1 cellular context compared by ENCODE assay signal in the genomic region with DNA sequence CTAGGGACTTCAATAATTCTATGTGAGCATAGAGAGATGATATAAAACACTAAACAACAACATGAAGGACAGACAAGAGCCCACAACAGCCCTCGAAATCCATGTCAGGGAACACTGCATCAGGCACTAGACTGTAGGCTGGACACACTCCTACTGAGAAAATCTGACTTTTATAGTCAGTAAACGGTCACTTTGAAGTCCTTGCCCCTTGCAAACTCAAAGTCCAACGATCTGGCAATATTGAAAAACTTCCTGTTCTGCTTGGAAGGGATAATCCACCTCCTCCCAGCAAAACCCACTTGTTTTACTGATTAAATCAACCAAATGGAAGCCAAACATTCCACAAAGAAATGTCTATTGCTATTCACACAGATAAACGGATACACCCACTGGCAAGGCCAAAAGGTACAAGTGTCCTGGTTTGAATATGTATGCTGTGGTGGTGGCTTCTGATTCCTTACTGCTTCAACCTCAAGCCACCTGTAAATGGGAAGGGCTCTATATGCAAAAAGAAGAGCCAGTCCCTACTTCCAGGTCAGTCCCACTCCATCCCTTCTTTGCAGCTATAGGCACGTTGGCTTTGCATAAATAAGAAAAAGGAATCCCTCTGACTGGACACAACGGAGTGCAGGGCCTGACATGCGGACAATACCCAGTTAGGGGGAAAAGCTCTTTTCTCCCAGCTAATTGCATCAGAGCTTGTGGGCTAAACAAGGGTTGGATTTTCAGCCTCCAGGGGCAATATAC.
TF ChIP-seq lines count a peak whose summit lies in the region.

No MANE protein-coding gene starts in this region.

TF ChIP-seq in HepG2, 621 proteins besides CTCF, POLR2A, EP300 and RAD21 (continued from another document and continues in another):
- TF ChIP-seq, protein P1, sequence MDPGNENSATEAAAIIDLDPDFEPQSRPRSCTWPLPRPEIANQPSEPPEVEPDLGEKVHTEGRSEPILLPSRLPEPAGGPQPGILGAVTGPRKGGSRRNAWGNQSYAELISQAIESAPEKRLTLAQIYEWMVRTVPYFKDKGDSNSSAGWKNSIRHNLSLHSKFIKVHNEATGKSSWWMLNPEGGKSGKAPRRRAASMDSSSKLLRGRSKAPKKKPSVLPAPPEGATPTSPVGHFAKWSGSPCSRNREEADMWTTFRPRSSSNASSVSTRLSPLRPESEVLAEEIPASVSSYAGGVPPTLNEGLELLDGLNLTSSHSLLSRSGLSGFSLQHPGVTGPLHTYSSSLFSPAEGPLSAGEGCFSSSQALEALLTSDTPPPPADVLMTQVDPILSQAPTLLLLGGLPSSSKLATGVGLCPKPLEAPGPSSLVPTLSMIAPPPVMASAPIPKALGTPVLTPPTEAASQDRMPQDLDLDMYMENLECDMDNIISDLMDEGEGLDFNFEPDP (CRISPR knock-in tag; conservative IDR thresholded peaks at IDR 0.05): no peak
- TF ChIP-seq RFX1 (IDR thresholded peaks at IDR 0.05) (no peak), CCDC6 (CRISPR knock-in tag; IDR thresholded peaks at IDR 0.05) (no peak), ZNF235 (CRISPR knock-in tag; IDR thresholded peaks at IDR 0.05; ENCODE audit: borderline replicate concordance) (no peak), POLR2G (IDR thresholded peaks at IDR 0.05; ENCODE audit: low read depth, low read length) (peak; percentile 90), ZNF841 (CRISPR knock-in tag; IDR thresholded peaks at IDR 0.05; ENCODE audit: borderline replicate concordance) (no peak), CBX1 (IDR thresholded peaks at IDR 0.05; ENCODE audit: low read depth) (no peak), NRL (CRISPR knock-in tag; IDR thresholded peaks at IDR 0.05; ENCODE audit: borderline replicate concordance) (no peak), ZNF605 (CRISPR knock-in tag; IDR thresholded peaks at IDR 0.05) (0 out of 2 replicates have a peak, but pooled peaks have one; percentile 14), KMT2A (CRISPR knock-in tag; IDR thresholded peaks at IDR 0.05) (peak; percentile 44; the same call in 1 of the 2 replicates), ATF7-NPFF (CRISPR knock-in tag; IDR thresholded peaks at IDR 0.05; ENCODE audit: low read depth) (no peak), ISX (CRISPR knock-in tag; conservative IDR thresholded peaks at IDR 0.05) (no peak), RFX5 (IDR thresholded peaks at IDR 0.05; ENCODE audit: low read depth, low read length) (no peak), CEBPG (CRISPR knock-in tag; IDR thresholded peaks at IDR 0.05) (peak; percentile 71), ZNF580 (CRISPR knock-in tag; IDR thresholded peaks at IDR 0.05; ENCODE audit: borderline replicate concordance, low read depth) (peak; percentile 70; the same call in 1 of the 2 replicates), ZC3H4 (CRISPR knock-in tag; IDR thresholded peaks at IDR 0.05; ENCODE audit: borderline replicate concordance) (no peak), MAFF (IDR thresholded peaks at IDR 0.05; ENCODE audit: low read depth, low read length) (0 out of 2 replicates have a peak, but pooled peaks have one; percentile 32), ZBTB44 (CRISPR knock-in tag; IDR thresholded peaks at IDR 0.05) (no peak; the same call in 1 of the 2 replicates), ZNF280D (CRISPR knock-in tag; IDR thresholded peaks at IDR 0.05) (no peak), SALL2 (CRISPR knock-in tag; IDR thresholded peaks at IDR 0.05) (no peak), SNAI1 (CRISPR knock-in tag; IDR thresholded peaks at IDR 0.05; ENCODE audit: borderline replicate concordance) (no peak), DR1 (CRISPR knock-in tag; IDR thresholded peaks at IDR 0.05) (0 out of 2 replicates have a peak, but pooled peaks have one; percentile 51), ZNF232 (CRISPR knock-in tag; IDR thresholded peaks at IDR 0.05; ENCODE audit: borderline replicate concordance) (no peak), ZFP91 (CRISPR knock-in tag; IDR thresholded peaks at IDR 0.05; ENCODE audit: borderline replicate concordance) (no peak; the same call in 1 of the 2 replicates), ZNF562 (CRISPR knock-in tag; IDR thresholded peaks at IDR 0.05; ENCODE audit: borderline replicate concordance) (no peak), ZNF713 (CRISPR knock-in tag; IDR thresholded peaks at IDR 0.05) (no peak), RXRB (CRISPR knock-in tag; IDR thresholded peaks at IDR 0.05; ENCODE audit: borderline replicate concordance) (peak; percentile 81), ZNF704 (CRISPR knock-in tag; IDR thresholded peaks at IDR 0.05; ENCODE audit: borderline replicate concordance) (0 out of 2 replicates have a peak, but pooled peaks have one; percentile 24), GATAD1 (CRISPR knock-in tag; IDR thresholded peaks at IDR 0.05) (0 out of 2 replicates have a peak, but pooled peaks have one; percentile 37), JDP2 (CRISPR knock-in tag; IDR thresholded peaks at IDR 0.05; ENCODE audit: borderline replicate concordance) (no peak), ZNF773 (CRISPR knock-in tag; IDR thresholded peaks at IDR 0.05; ENCODE audit: borderline replicate concordance) (no peak), ZNF337 (CRISPR knock-in tag; IDR thresholded peaks at IDR 0.05; ENCODE audit: borderline replicate concordance, low read depth) (0 out of 2 replicates have a peak, but pooled peaks have one; percentile 66), ZNF317 (CRISPR knock-in tag; IDR thresholded peaks at IDR 0.05) (peak; percentile 54; the same call in 1 of the 2 replicates), U2AF1 (optimal IDR thresholded peaks at IDR 0.05; ENCODE audit: low read depth, low read length) (peak; percentile 8), PHB2 (IDR thresholded peaks at IDR 0.05; ENCODE audit: partially characterized antibody) (no peak), SNRNP70 (IDR thresholded peaks at IDR 0.05; ENCODE audit: low read depth, low read length) (no peak), ZBTB34 (CRISPR knock-in tag; IDR thresholded peaks at IDR 0.05) (peak; percentile 87; the same call in 1 of the 2 replicates), TAF15 (IDR thresholded peaks at IDR 0.05; ENCODE audit: low read depth, low read length, poor library complexity, severe bottlenecking) (no peak), ZNF567 (CRISPR knock-in tag; IDR thresholded peaks at IDR 0.05; ENCODE audit: borderline replicate concordance) (no peak; the same call in 1 of the 2 replicates), DNMT1 (CRISPR knock-in tag; IDR thresholded peaks at IDR 0.05) (no peak), ASH2L (IDR thresholded peaks at IDR 0.05; ENCODE audit: insufficient read length, low read depth, low read length) (peak; percentile 95)
- TF ChIP-seq, protein P2, sequence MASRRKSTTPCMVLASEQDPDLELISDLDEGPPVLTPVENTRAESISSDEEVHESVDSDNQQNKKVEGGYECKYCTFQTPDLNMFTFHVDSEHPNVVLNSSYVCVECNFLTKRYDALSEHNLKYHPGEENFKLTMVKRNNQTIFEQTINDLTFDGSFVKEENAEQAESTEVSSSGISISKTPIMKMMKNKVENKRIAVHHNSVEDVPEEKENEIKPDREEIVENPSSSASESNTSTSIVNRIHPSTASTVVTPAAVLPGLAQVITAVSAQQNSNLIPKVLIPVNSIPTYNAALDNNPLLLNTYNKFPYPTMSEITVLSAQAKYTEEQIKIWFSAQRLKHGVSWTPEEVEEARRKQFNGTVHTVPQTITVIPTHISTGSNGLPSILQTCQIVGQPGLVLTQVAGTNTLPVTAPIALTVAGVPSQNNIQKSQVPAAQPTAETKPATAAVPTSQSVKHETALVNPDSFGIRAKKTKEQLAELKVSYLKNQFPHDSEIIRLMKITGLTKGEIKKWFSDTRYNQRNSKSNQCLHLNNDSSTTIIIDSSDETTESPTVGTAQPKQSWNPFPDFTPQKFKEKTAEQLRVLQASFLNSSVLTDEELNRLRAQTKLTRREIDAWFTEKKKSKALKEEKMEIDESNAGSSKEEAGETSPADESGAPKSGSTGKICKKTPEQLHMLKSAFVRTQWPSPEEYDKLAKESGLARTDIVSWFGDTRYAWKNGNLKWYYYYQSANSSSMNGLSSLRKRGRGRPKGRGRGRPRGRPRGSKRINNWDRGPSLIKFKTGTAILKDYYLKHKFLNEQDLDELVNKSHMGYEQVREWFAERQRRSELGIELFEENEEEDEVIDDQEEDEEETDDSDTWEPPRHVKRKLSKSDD (CRISPR knock-in tag; IDR thresholded peaks at IDR 0.05; ENCODE audit: low read depth): no peak
- TF ChIP-seq, protein P3, sequence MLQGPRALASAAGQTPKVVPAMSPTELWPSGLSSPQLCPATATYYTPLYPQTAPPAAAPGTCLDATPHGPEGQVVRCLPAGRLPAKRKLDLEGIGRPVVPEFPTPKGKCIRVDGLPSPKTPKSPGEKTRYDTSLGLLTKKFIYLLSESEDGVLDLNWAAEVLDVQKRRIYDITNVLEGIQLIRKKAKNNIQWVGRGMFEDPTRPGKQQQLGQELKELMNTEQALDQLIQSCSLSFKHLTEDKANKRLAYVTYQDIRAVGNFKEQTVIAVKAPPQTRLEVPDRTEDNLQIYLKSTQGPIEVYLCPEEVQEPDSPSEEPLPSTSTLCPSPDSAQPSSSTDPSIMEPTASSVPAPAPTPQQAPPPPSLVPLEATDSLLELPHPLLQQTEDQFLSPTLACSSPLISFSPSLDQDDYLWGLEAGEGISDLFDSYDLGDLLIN (CRISPR knock-in tag; IDR thresholded peaks at IDR 0.05; ENCODE audit: borderline replicate concordance): no peak
- TF ChIP-seq, protein P4, sequence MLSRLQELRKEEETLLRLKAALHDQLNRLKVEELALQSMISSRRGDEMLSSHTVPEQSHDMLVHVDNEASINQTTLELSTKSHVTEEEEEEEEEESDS (CRISPR knock-in tag; IDR thresholded peaks at IDR 0.05; ENCODE audit: borderline replicate concordance): no peak
